14 cellular contexts compared by ENCODE assay signal in genomic region chr9:5841771-5842339, GRCh38. TPM values are rescaled to one million over a fixed set of nuclear protein-coding genes. Genes with fewer than 3 reads are reported as not detected.
DNase-seq lines count a peak whose midpoint lies in the region; ATAC-seq and TF ChIP-seq lines count a peak whose summit lies in the region.
"Not testable (repeated sequence)": the region's sequence is repeated elsewhere in the genome, so short reads cannot be mapped to it uniquely, and the experiment has no call there.
"Had no signal": no experiment of that assay in that cellular context is flagged by ENCODE, and none has a peak within 500 bp of the region (broad histone marks: within the 10 kb centered on the region; RNA-seq: fewer than 3 reads in every experiment).

No MANE protein-coding gene starts in this region.

- peaks cover 64% of the 10 kb centered on the region for H3K4me1 Mint-ChIP-seq in CD4-positive, alpha-beta T cell (ENCODE audit: low read depth)
- peaks cover 23 to 29% of the 10 kb centered on the region in 2 donors for H3K4me1 Mint-ChIP-seq in stimulated activated naive B cell treated with anti-CD40 and anti-IgM and Interleukin-4, amounts not matched to agents 10 μg/mL and 1 μg/mL and 100 μg/mL, for 72 hours

- intact Hi-C loops in CD4-positive, alpha-beta T cell (cut with DNase I, micrococcal nuclease), result loop anchor here in 1 of 2 experiments (5.0 kb wide), 1 partner anchor 165 kb away; a partner anchor contains a TSS

- H3K27me3 ChIP-seq in CD4-positive, alpha-beta T cell (ENCODE audit: control insufficient read depth, insufficient read depth, low read length), result not testable (repeated sequence)

- H3K9me3 Mint-ChIP-seq in CD4-positive, alpha-beta T cell; stimulated activated naive B cell treated with anti-CD40 and anti-IgM and Interleukin-4, amounts not matched to agents 10 μg/mL and 1 μg/mL and 100 μg/mL, for 72 hours: not testable (repeated sequence)

- peak overlapping the region; percentile 84 for H3K4me3 Mint-ChIP-seq in CD4-positive, alpha-beta T cell
- peak overlapping the region; percentile 4 to 13 for H3K4me3 Mint-ChIP-seq in stimulated activated naive B cell treated with anti-CD40 and anti-IgM and Interleukin-4, amounts not matched to agents 10 μg/mL and 1 μg/mL and 100 μg/mL, for 72 hours

- peak; percentile 31 to 60 (median 48) for DNase-seq in CD4-positive, alpha-beta T cell
- DNase-seq in KBM-7 (peak; percentile 81), T-helper 22 cell (ENCODE audit: low read depth) (peak; percentile 17)
- peak; percentile 18 to 31 for DNase-seq in activated CD8-positive, alpha-beta memory T cell treated with anti-CD3 and anti-CD28 coated beads for 1 hour (ENCODE audit: extremely low read depth in 1 of 2, low read depth in 1 of 2)
- DNase-seq in activated effector memory CD4-positive, alpha-beta T cell treated with anti-CD3 and anti-CD28 coated beads, Interleukin-2, amount 50 U/mL, for 16 hours, result peak; percentile 75
- DNase-seq in effector CD4-positive, alpha-beta T cell, result peak; percentile 25
- peak; percentile 25 to 28 for DNase-seq in stimulated activated CD4-positive, alpha-beta T cell treated with anti-CD3 and anti-CD28 coated beads, Interleukin-15, amount 100 ng/mL, for 1 hour (ENCODE audit: low read depth in 1 of 2, low spot score in 1 of 2)
- DNase-seq in stimulated activated naive B cell treated with anti-CD40 and anti-IgM and Interleukin-4, amounts not matched to agents 10 μg/mL and 1 μg/mL and 100 μg/mL, for 72 hours, result not testable (repeated sequence)

- not testable (repeated sequence) for H3K36me3 Mint-ChIP-seq in CD4-positive, alpha-beta T cell (ENCODE audit: low read depth); stimulated activated naive B cell treated with anti-CD40 and anti-IgM and Interleukin-4, amounts not matched to agents 10 μg/mL and 1 μg/mL and 100 μg/mL, for 72 hours

- peak overlapping the region; percentile 80 for H3K27ac Mint-ChIP-seq in CD4-positive, alpha-beta T cell
- not testable (repeated sequence) for H3K27ac Mint-ChIP-seq in stimulated activated naive B cell treated with anti-CD40 and anti-IgM and Interleukin-4, amounts not matched to agents 10 μg/mL and 1 μg/mL and 100 μg/mL, for 72 hours

- CTCF ChIA-PET in CD4-positive, alpha-beta T cell (lab: Charles Lee), result interaction anchor here (0.6 to 4.5 kb wide), 4 partner anchors 9 to 1162 kb away, joined by 3 to 54 read pairs (median 3); partner anchors contain the start of genes CDC37L1 and ERMP1

- in situ Hi-C loops in KBM-7 (cut with MboI; ENCODE audit: low pct_unique_long_range_greater_than_20kb, low sequenced_read_pairs), result not testable (repeated sequence)

- H3K9me3 ChIP-seq in CD4-positive, alpha-beta T cell (ENCODE audit: control insufficient read depth, low read length), result not testable (repeated sequence)

- TF ChIP-seq CTCF in CD4-positive, alpha-beta T cell (IDR thresholded peaks at IDR 0.05), result not testable (repeated sequence)

- H3K27ac ChIP-seq in CD4-positive, alpha-beta T cell (ENCODE audit: low read depth, low read length), result not testable (repeated sequence)

- POLR2A ChIA-PET in CD4-positive, alpha-beta T cell (lab: Charles Lee), result interaction anchor here (0.7 to 4.8 kb wide), 13 partner anchors 10 to 1049 kb away, joined by 3 to 65 read pairs (median 4); partner anchors contain the start of genes ERMP1, KDM4C, RANBP6 and RIC1

- peak; percentile 71 for ATAC-seq in CD4-positive, alpha-beta T cell (ENCODE audit: poor library complexity)
- ATAC-seq in stimulated activated naive B cell treated with anti-CD40 and anti-IgM and Interleukin-4, amounts not matched to agents 10 μg/mL and 1 μg/mL and 100 μg/mL, for 72 hours (replicated peaks), result peak; percentile 23 to 46

- not testable (repeated sequence) for H3K27me3 Mint-ChIP-seq in CD4-positive, alpha-beta T cell; stimulated activated naive B cell treated with anti-CD40 and anti-IgM and Interleukin-4, amounts not matched to agents 10 μg/mL and 1 μg/mL and 100 μg/mL, for 72 hours

RNA-seq across cellular contexts. Expression of gene ERMP1, which starts 8.9 kb away (rescaled TPM):
- total RNA-seq in CD4-positive, alpha-beta T cell, result 1 to 10 TPM; 5.8 to 6.8 TPM

RNA-seq across cellular contexts. Expression of gene MLANA, which starts 48.8 kb away (rescaled TPM):
- not detected for total RNA-seq in CD4-positive, alpha-beta T cell
- total RNA-seq: ascending aorta, colonic mucosa, epithelial cell of proximal tubule, lower lobe of right lung, OCI-LY7, pulmonary artery endothelial cell had no signal
